ENCODE assay signal across 8 cellular contexts in the genomic region with DNA sequence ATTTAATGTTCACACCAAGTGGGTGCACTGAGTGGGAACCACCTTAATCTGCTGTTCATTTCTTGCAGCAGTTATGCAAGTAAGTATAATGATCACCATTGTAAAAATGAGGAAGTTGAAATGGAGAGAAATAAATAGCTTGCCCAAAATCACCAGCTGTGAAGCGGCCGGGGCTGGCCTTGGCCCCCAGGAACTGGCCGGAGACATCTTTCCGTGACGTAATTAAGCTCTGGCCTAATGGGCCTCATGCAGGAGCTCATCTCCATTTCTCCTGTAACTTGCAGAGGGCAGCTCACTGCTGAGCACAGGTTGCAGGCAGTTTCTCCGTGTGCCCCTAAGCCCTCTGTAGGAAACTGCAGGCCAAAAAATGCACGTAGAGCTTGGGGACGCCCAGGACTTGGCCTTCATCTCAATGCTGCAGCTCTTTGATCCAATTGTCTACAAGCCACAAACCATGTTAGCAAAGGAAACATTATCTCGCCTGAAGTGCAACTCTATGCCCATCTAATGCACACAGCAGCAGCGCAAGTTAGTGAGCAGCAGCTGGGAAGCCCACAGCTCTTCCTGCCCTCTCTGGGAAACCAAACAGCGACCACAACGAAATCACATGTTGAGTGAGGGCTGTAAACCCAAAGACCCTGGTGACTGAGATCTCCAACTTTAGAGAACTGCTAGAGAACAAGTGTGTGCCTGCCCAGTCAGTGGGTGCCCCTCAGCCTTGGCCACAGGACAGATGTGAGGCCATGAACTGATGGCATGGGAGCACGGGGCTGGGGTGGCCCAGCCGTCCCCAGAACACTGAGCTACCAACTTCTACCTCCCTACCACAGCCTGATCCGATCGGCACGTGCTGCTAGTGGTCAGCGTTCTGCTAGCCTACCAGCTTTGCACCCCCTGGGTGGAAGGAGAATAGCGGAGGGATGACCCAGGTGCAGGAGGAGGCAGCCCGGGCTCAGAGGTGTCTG. TPM values are rescaled to one million over a fixed set of nuclear protein-coding genes. Genes with fewer than 3 reads are reported as not detected.
DNase-seq lines count a peak whose midpoint lies in the region; ATAC-seq, FAIRE-seq and TF ChIP-seq lines count a peak whose summit lies in the region.

No MANE protein-coding gene starts in this region.

- H3K4me1 ChIP-seq in HepG2 (ENCODE audit: insufficient read depth, low read length), result no peaks in the 10 kb centered on the region
- H3K4me1 ChIP-seq in right lobe of liver, result no peaks in the 10 kb centered on the region

- no peaks in the 10 kb centered on the region for H4K20me1 ChIP-seq in HepG2 (ENCODE audit: insufficient read depth, low read length)

- WGBS in HepG2 (ENCODE audit: low lambda C conversion rate), result 66% methylated on average over 11 of the region's 20 CpGs
- WGBS in right lobe of liver (ENCODE audit: insufficient coverage, low coverage, low lambda C conversion rate, missing lambda C conversion rate), result 29% methylated on average over 8 of the region's 20 CpGs

- H2AFZ ChIP-seq in HepG2 (ENCODE audit: low read length), result no peak overlapping the region

- H3K36me3 Mint-ChIP-seq in activated B cell treated with CpG ODN at 0.5 μM for 24 hours (ENCODE audit: low read depth), result no peaks in the 10 kb centered on the region
- H3K36me3 Mint-ChIP-seq in activated CD4-positive, alpha-beta T cell treated with anti-CD3 and anti-CD28 coated beads for 36 hours (ENCODE audit: low read depth), result no peaks in the 10 kb centered on the region
- no peaks in the 10 kb centered on the region for H3K36me3 Mint-ChIP-seq in activated CD4-positive, alpha-beta T cell treated with anti-CD3 and anti-CD28 coated beads, Interleukin-2, amount 10 ng/mL, durations not matched to agents 7 days and 5 days (ENCODE audit: low read depth)

- no peaks in the 10 kb centered on the region for H3K79me2 ChIP-seq in HepG2 (ENCODE audit: insufficient read depth, low read length)

- TF ChIP-seq POLR2A in HepG2 (IDR thresholded peaks at IDR 0.05; ENCODE audit: insufficient read depth in 1 of 2, low read depth in 2 of 2, low read length in 2 of 2) (no peak), right lobe of liver (IDR thresholded peaks at IDR 0.05) (no peak)

- no peak for TF ChIP-seq RAD21 in HepG2 (CRISPR knock-in tag; IDR thresholded peaks at IDR 0.05)

- no peak overlapping the region for H3K9ac ChIP-seq in HepG2 (ENCODE audit: insufficient read depth, low read depth, low read length)

- in situ Hi-C loops in HepG2 (cut with HindIII; ENCODE audit: extremely low pct_ligation_motif_present, low pct_unique_long_range_greater_than_20kb), result no loop called here

- H3K4me2 ChIP-seq in HepG2 (ENCODE audit: low read depth, low read length), result no peak overlapping the region

- POLR2A ChIA-PET in HepG2 (lab: Yijun Ruan, JAX), result no interaction called here
- POLR2A ChIA-PET in activated B cell treated with CpG ODN at 0.5 μM for 24 hours (lab: Charles Lee), result interaction anchor here (0.9 to 1.2 kb wide), 3 partner anchors 43 to 570 kb away, joined by 3 to 4 read pairs (median 4); a partner anchor contains a TSS
- POLR2A ChIA-PET in activated CD4-positive, alpha-beta T cell treated with anti-CD3 and anti-CD28 coated beads for 36 hours (lab: Charles Lee), result no interaction called here
- POLR2A ChIA-PET in activated CD4-positive, alpha-beta T cell treated with anti-CD3 and anti-CD28 coated beads, Interleukin-2, amount 10 ng/mL, durations not matched to agents 7 days and 5 days (lab: Charles Lee), result no interaction called here

- H3K27ac ChIP-seq in HepG2 (ENCODE audit: extremely low read length, insufficient read depth, low read length), result no peak overlapping the region
- H3K27ac ChIP-seq in right lobe of liver, result no peak overlapping the region

- CTCF ChIA-PET in HepG2 (lab: Yijun Ruan, JAX; ENCODE audit: low intra/inter-chr PET ratio, low total read pairs), result no interaction called here
- CTCF ChIA-PET in activated B cell treated with CpG ODN at 0.5 μM for 24 hours (lab: Charles Lee), result interaction anchor here (1.0 to 1.6 kb wide), 3 partner anchors 9 to 451 kb away, joined by 5 to 8 read pairs (median 6); no protein-coding TSS in a partner anchor
- CTCF ChIA-PET in activated CD4-positive, alpha-beta T cell treated with anti-CD3 and anti-CD28 coated beads for 36 hours (lab: Charles Lee), result interaction anchor here (0.7 kb wide), 1 partner anchor 216 kb away, joined by 4 read pairs; no protein-coding TSS in a partner anchor
- CTCF ChIA-PET in activated CD4-positive, alpha-beta T cell treated with anti-CD3 and anti-CD28 coated beads, Interleukin-2, amount 10 ng/mL, durations not matched to agents 7 days and 5 days (lab: Charles Lee), result interaction anchor here (0.5 kb wide), 1 partner anchor 43 kb away, joined by 4 read pairs; no protein-coding TSS in a partner anchor

- H3K4me3 Mint-ChIP-seq in activated B cell treated with CpG ODN at 0.5 μM for 24 hours, result peak overlapping the region; percentile 62
- no peak overlapping the region for H3K4me3 Mint-ChIP-seq in activated CD4-positive, alpha-beta T cell treated with anti-CD3 and anti-CD28 coated beads for 36 hours
- H3K4me3 Mint-ChIP-seq in activated CD4-positive, alpha-beta T cell treated with anti-CD3 and anti-CD28 coated beads, Interleukin-2, amount 10 ng/mL, durations not matched to agents 7 days and 5 days, result no peak overlapping the region

- DNase-seq in HepG2 (ENCODE audit: low spot score) (no peak), right lobe of liver (no peak), activated B cell treated with CpG ODN at 0.5 μM for 24 hours (peak; percentile 37), urothelium cell line (ENCODE audit: low spot score) (no peak), ureter (ENCODE audit: low spot score) (no peak)
- no peak for DNase-seq in activated CD4-positive, alpha-beta T cell treated with anti-CD3 and anti-CD28 coated beads for 36 hours
- DNase-seq in activated CD4-positive, alpha-beta T cell treated with anti-CD3 and anti-CD28 coated beads, Interleukin-2, amount 10 ng/mL, durations not matched to agents 7 days and 5 days, result no peak

- intact Hi-C loops in HepG2 (cut with micrococcal nuclease; ENCODE audit: unreplicated experiment) (no loop called here), right lobe of liver (cut with DNase I) (no loop called here), activated B cell treated with CpG ODN at 0.5 μM for 24 hours (cut with micrococcal nuclease) (loop anchor here (2.0 to 10.0 kb wide), 2 partner anchors 28 to 78 kb away; a partner anchor contains a TSS)
- intact Hi-C loops in activated CD4-positive, alpha-beta T cell treated with anti-CD3 and anti-CD28 coated beads for 36 hours (cut with DNase I, micrococcal nuclease), result no loop called here

- no peaks in the 10 kb centered on the region for H3K9me3 Mint-ChIP-seq in activated B cell treated with CpG ODN at 0.5 μM for 24 hours
- H3K9me3 Mint-ChIP-seq in activated CD4-positive, alpha-beta T cell treated with anti-CD3 and anti-CD28 coated beads for 36 hours (ENCODE audit: low read depth), result no peaks in the 10 kb centered on the region
- no peaks in the 10 kb centered on the region for H3K9me3 Mint-ChIP-seq in activated CD4-positive, alpha-beta T cell treated with anti-CD3 and anti-CD28 coated beads, Interleukin-2, amount 10 ng/mL, durations not matched to agents 7 days and 5 days

- FAIRE-seq in HepG2 (lab: Jason Lieb, UNC), result no peak
- peak; percentile 37 for FAIRE-seq in urothelium cell line (lab: Jason Lieb, UNC)

- peaks cover 68% of the 10 kb centered on the region for H3K4me1 Mint-ChIP-seq in activated B cell treated with CpG ODN at 0.5 μM for 24 hours
- H3K4me1 Mint-ChIP-seq in activated CD4-positive, alpha-beta T cell treated with anti-CD3 and anti-CD28 coated beads for 36 hours, result peaks cover 3% of the 10 kb centered on the region
- peaks cover 9% of the 10 kb centered on the region for H3K4me1 Mint-ChIP-seq in activated CD4-positive, alpha-beta T cell treated with anti-CD3 and anti-CD28 coated beads, Interleukin-2, amount 10 ng/mL, durations not matched to agents 7 days and 5 days

- H3K36me3 ChIP-seq in HepG2 (replicated peaks in 1 of 2; ENCODE audit: control insufficient read depth in 1 of 2, insufficient read depth in 2 of 2, low read length in 2 of 2) (no peaks in the 10 kb centered on the region), right lobe of liver (no peaks in the 10 kb centered on the region)

- TF ChIP-seq EP300 in HepG2 (IDR thresholded peaks at IDR 0.05; ENCODE audit: low read depth in 2 of 2, low read length in 2 of 2) (no peak), HepG2 (CRISPR knock-in tag; IDR thresholded peaks at IDR 0.05; ENCODE audit: borderline replicate concordance) (no peak)

- H3K27me3 ChIP-seq in HepG2 (ENCODE audit: control insufficient read depth in 1 of 2, insufficient read depth in 2 of 2, low read length in 2 of 2) (no peaks in the 10 kb centered on the region), right lobe of liver (no peaks in the 10 kb centered on the region)

- TF ChIP-seq CTCF in HepG2 (CRISPR knock-in tag; IDR thresholded peaks at IDR 0.05) (no peak), right lobe of liver (IDR thresholded peaks at IDR 0.05) (no peak), activated B cell treated with CpG ODN at 0.5 μM for 24 hours (IDR thresholded peaks at IDR 0.05) (no peak)

- ATAC-seq in HepG2 (no peak), right lobe of liver (no peak), HG03066 (IDR thresholded peaks at IDR 0.05; ENCODE audit: low read depth, unreplicated experiment) (peak; percentile 74), activated B cell treated with CpG ODN at 0.5 μM for 24 hours (ENCODE audit: low read depth) (peak; percentile 79)
- ATAC-seq in activated CD4-positive, alpha-beta T cell treated with anti-CD3 and anti-CD28 coated beads for 36 hours, result no peak

- peak overlapping the region; percentile 82 for H3K27ac Mint-ChIP-seq in activated B cell treated with CpG ODN at 0.5 μM for 24 hours
- no peak overlapping the region for H3K27ac Mint-ChIP-seq in activated CD4-positive, alpha-beta T cell treated with anti-CD3 and anti-CD28 coated beads for 36 hours
- no peak overlapping the region for H3K27ac Mint-ChIP-seq in activated CD4-positive, alpha-beta T cell treated with anti-CD3 and anti-CD28 coated beads, Interleukin-2, amount 10 ng/mL, durations not matched to agents 7 days and 5 days

- H3K9me3 ChIP-seq in HepG2 (ENCODE audit: low read length) (no peaks in the 10 kb centered on the region), right lobe of liver (no peaks in the 10 kb centered on the region)

- BruUV-seq in HepG2 (replicated peaks; lab: Mats Ljungman, UMichigan), result no TSS peak

- H3K27me3 Mint-ChIP-seq in activated B cell treated with CpG ODN at 0.5 μM for 24 hours, result no peaks in the 10 kb centered on the region
- H3K27me3 Mint-ChIP-seq in activated CD4-positive, alpha-beta T cell treated with anti-CD3 and anti-CD28 coated beads for 36 hours, result no peaks in the 10 kb centered on the region
- no peaks in the 10 kb centered on the region for H3K27me3 Mint-ChIP-seq in activated CD4-positive, alpha-beta T cell treated with anti-CD3 and anti-CD28 coated beads, Interleukin-2, amount 10 ng/mL, durations not matched to agents 7 days and 5 days

- H3K4me3 ChIP-seq in HepG2 (replicated peaks in 1 of 3; ENCODE audit: insufficient read depth in 1 of 3, low read depth in 2 of 3, low read length in 3 of 3) (no peak overlapping the region), right lobe of liver (no peak overlapping the region)

RNA-seq across cellular contexts. Expression of a gene that starts 28.8 kb away (rescaled TPM):
- total RNA-seq in HepG2 (2016; rRNA removed; fragmentation: Illumina TruSeq; extraction: Trizol), result 2.1 and 2.4 TPM in 2 replicates
- total RNA-seq in HepG2 (2016; cell fraction: cytosol; rRNA removed; fragmentation: Illumina TruSeq; extraction: Trizol; ENCODE audit: low read depth), result 0.81 and 0.88 TPM in 2 replicates
- 1.9 and 2.4 TPM in 2 replicates for total RNA-seq in HepG2 (2016; cell fraction: insoluble cytoplasmic fraction; rRNA removed; fragmentation: Illumina TruSeq; extraction: Trizol)
- total RNA-seq in HepG2 (2016; cell fraction: membrane; rRNA removed; fragmentation: Illumina TruSeq; extraction: Trizol), result 2.0 and 2.8 TPM in 2 replicates
- 1.8 and 2.5 TPM in 2 replicates for total RNA-seq in HepG2 (2016; cell fraction: nucleus; rRNA removed; fragmentation: Illumina TruSeq; extraction: Trizol)
- 6.0 and 8.6 TPM in 2 replicates for polyA plus RNA-seq in HepG2 (2011; rRNA removed)
- 2.7 and 3.7 TPM in 2 replicates for polyA plus RNA-seq in HepG2 (2011; cell fraction: cytosol; rRNA removed)
- 1.5 and 2.6 TPM in 2 replicates for polyA plus RNA-seq in HepG2 (2011; cell fraction: nucleus; rRNA removed)
- polyA plus RNA-seq in HepG2 (2012), result 3.1 and 4.2 TPM in 2 replicates
- 1.3 and 2.3 TPM in 2 replicates for polyA plus RNA-seq in HepG2 (2016; cell fraction: cytosol; fragmentation: Illumina TruSeq; extraction: Trizol; ENCODE audit: low read depth)
- 3.1 and 4.7 TPM in 2 replicates for polyA plus RNA-seq in HepG2 (2016; cell fraction: insoluble cytoplasmic fraction; fragmentation: Illumina TruSeq; extraction: Trizol; ENCODE audit: low read depth)
- 2.5 and 3.6 TPM in 2 replicates for polyA plus RNA-seq in HepG2 (2016; cell fraction: membrane; fragmentation: Illumina TruSeq; extraction: Trizol; ENCODE audit: low read depth)
- polyA plus RNA-seq in HepG2 (2016; cell fraction: nucleus; fragmentation: Illumina TruSeq; extraction: Trizol; ENCODE audit: insufficient read depth, low read depth), result 3.6 and 4.3 TPM in 2 replicates
- 8.8 TPM in 1 of 2 replicates, not detected in the other for polyA minus RNA-seq in HepG2 (2011; rRNA and poly(A)+ RNA removed; ENCODE audit: low replicate concordance)
- polyA minus RNA-seq in HepG2 (2011; cell fraction: cytosol; rRNA and poly(A)+ RNA removed), result 1.5 and 3.5 TPM in 2 replicates
- 2.3 and 2.5 TPM in 2 replicates for polyA minus RNA-seq in HepG2 (2011; cell fraction: nucleus; rRNA and poly(A)+ RNA removed)
- total RNA-seq in right lobe of liver, result 1 to 10 TPM in 2 of 6 experiments, under 1 TPM in 4; 0.42 to 2.7 (median 0.71) TPM
- total RNA-seq in activated B cell treated with CpG ODN at 0.5 μM for 24 hours, result 0.15 and 0.38 TPM in 2 replicates
- 98.4 TPM for total RNA-seq in ureter
- not detected for total RNA-seq in activated CD4-positive, alpha-beta T cell treated with anti-CD3 and anti-CD28 coated beads for 36 hours
- total RNA-seq in activated CD4-positive, alpha-beta T cell treated with anti-CD3 and anti-CD28 coated beads, Interleukin-2, amount 10 ng/mL, durations not matched to agents 7 days and 5 days, result not detected

RNA-seq across cellular contexts. Expression of a gene that starts 42.6 kb away (rescaled TPM):
- total RNA-seq in HepG2 (2016; rRNA removed; fragmentation: Illumina TruSeq; extraction: Trizol), result 34.4 and 46.0 TPM in 2 replicates
- 13.1 and 18.0 TPM in 2 replicates for total RNA-seq in HepG2 (2016; cell fraction: cytosol; rRNA removed; fragmentation: Illumina TruSeq; extraction: Trizol; ENCODE audit: low read depth)
- total RNA-seq in HepG2 (2016; cell fraction: insoluble cytoplasmic fraction; rRNA removed; fragmentation: Illumina TruSeq; extraction: Trizol), result 33.7 and 49.2 TPM in 2 replicates
- 16.7 and 21.2 TPM in 2 replicates for total RNA-seq in HepG2 (2016; cell fraction: membrane; rRNA removed; fragmentation: Illumina TruSeq; extraction: Trizol)
- total RNA-seq in HepG2 (2016; cell fraction: nucleus; rRNA removed; fragmentation: Illumina TruSeq; extraction: Trizol), result 34.5 and 35.6 TPM in 2 replicates
- polyA plus RNA-seq in HepG2 (2011; rRNA removed), result 17.0 and 19.8 TPM in 2 replicates
- 7.7 and 11.1 TPM in 2 replicates for polyA plus RNA-seq in HepG2 (2011; cell fraction: cytosol; rRNA removed)
- polyA plus RNA-seq in HepG2 (2011; cell fraction: nucleus; rRNA removed), result 10.3 and 13.3 TPM in 2 replicates
- polyA plus RNA-seq in HepG2 (2012), result 15.2 and 17.1 TPM in 2 replicates
- 3.7 and 4.1 TPM in 2 replicates for polyA plus RNA-seq in HepG2 (2016; cell fraction: cytosol; fragmentation: Illumina TruSeq; extraction: Trizol; ENCODE audit: low read depth)
- polyA plus RNA-seq in HepG2 (2016; cell fraction: insoluble cytoplasmic fraction; fragmentation: Illumina TruSeq; extraction: Trizol; ENCODE audit: low read depth), result 31.6 and 34.5 TPM in 2 replicates
- polyA plus RNA-seq in HepG2 (2016; cell fraction: membrane; fragmentation: Illumina TruSeq; extraction: Trizol; ENCODE audit: low read depth), result 7.1 and 7.2 TPM in 2 replicates
- polyA plus RNA-seq in HepG2 (2016; cell fraction: nucleus; fragmentation: Illumina TruSeq; extraction: Trizol; ENCODE audit: insufficient read depth, low read depth), result 35.2 and 40.1 TPM in 2 replicates
- 13.9 and 14.1 TPM in 2 replicates for polyA minus RNA-seq in HepG2 (2011; rRNA and poly(A)+ RNA removed; ENCODE audit: low replicate concordance)
- polyA minus RNA-seq in HepG2 (2011; cell fraction: cytosol; rRNA and poly(A)+ RNA removed), result 13.5 and 15.2 TPM in 2 replicates
- polyA minus RNA-seq in HepG2 (2011; cell fraction: nucleus; rRNA and poly(A)+ RNA removed), result 40.4 and 42.6 TPM in 2 replicates
- total RNA-seq in right lobe of liver, result 10 to 100 TPM; 10.7 to 20.6 (median 14.1) TPM
- 24.5 and 33.3 TPM in 2 replicates for total RNA-seq in activated B cell treated with CpG ODN at 0.5 μM for 24 hours
- 50.2 TPM for total RNA-seq in ureter
- 10 to 100 TPM; 28.6 to 31.0 TPM for total RNA-seq in activated CD4-positive, alpha-beta T cell treated with anti-CD3 and anti-CD28 coated beads for 36 hours
- 10 to 100 TPM; 26.6 to 32.1 TPM for total RNA-seq in activated CD4-positive, alpha-beta T cell treated with anti-CD3 and anti-CD28 coated beads, Interleukin-2, amount 10 ng/mL, durations not matched to agents 7 days and 5 days

Comparison
In these comparisons a context has a peak if more than half of its experiments do, and no peak if none do; other contexts are left out.
1. ATAC-seq: peak in HG03066 (single experiment) and activated B cell treated with CpG ODN at 0.5 μM for 24 hours (single experiment); none in HepG2 (single experiment), right lobe of liver (0 of 4) and activated CD4-positive, alpha-beta T cell treated with anti-CD3 and anti-CD28 coated beads for 36 hours (single experiment).
2. RNA of a gene that starts 28.8 kb away (total RNA-seq): 98.4 TPM in ureter (single experiment); 0.81 to 2.8 TPM in HepG2, 0.42 to 2.7 TPM in right lobe of liver, 0.15 to 0.38 TPM in activated B cell treated with CpG ODN at 0.5 μM for 24 hours, not detected in activated CD4-positive, alpha-beta T cell treated with anti-CD3 and anti-CD28 coated beads for 36 hours and not detected in activated CD4-positive, alpha-beta T cell treated with anti-CD3 and anti-CD28 coated beads, Interleukin-2, amount 10 ng/mL, durations not matched to agents 7 days and 5 days; every median in the first group is over 10 times any median in the second.